8 cellular contexts compared by ENCODE assay signal in the genomic region with DNA sequence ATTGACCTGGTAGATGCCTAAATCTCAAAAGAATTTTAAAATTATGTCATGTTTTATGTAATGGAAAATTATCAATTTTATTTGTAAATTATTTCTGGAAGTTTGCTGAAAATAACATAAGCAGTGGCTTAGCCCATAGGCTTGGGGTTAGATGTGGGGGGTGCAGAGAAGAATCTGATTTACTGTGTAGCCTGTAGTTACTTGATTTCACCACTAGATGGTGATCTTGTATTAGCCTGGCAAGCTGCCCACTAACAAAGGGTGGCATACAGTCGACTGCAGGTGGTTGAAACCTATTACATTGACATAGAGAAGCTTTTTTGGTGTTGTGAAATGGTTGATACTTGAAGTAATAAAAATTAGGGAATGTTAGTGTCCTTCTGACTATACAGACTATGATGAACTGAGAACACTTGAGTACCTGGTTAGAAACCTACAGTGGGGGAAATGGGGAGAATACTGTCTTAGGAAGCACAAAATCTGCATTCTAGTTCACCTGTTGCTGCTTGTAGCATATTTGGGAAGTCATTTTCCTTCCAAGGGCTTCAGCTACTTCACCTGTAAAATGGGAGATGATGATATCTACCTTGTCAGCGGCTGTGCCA.
DNase-seq lines count a peak whose midpoint lies in the region; ATAC-seq, FAIRE-seq and TF ChIP-seq lines count a peak whose summit lies in the region.

No MANE protein-coding gene starts in this region.

- FAIRE-seq in endothelial cell of umbilical vein (lab: Jason Lieb, UNC) (peak; percentile 37), urothelium cell line (lab: Jason Lieb, UNC) (peak; percentile 88)

- H3K4me2 ChIP-seq in endothelial cell of umbilical vein (ENCODE audit: insufficient read depth, low read length): no peak overlapping the region

- no peaks in the 10 kb centered on the region for H3K9me1 ChIP-seq in endothelial cell of umbilical vein (replicated peaks; ENCODE audit: control insufficient read depth, extremely low read depth, insufficient read depth, low read length)

- H3K27me3 Mint-ChIP-seq in mesothelial cell of epicardium (ENCODE audit: low read depth): no peaks in the 10 kb centered on the region

- CTCF ChIA-PET in endothelial cell of umbilical vein (lab: Charles Lee): interaction anchor here (0.6 to 3.7 kb wide), 6 partner anchors 10 to 1547 kb away, joined by 3 to 54 read pairs (median 3); no protein-coding TSS in a partner anchor

- no TSS peak for BruUV-seq in endothelial cell of umbilical vein (replicated peaks; lab: Mats Ljungman, UMichigan)

- no peaks in the 10 kb centered on the region for H3K9me3 Mint-ChIP-seq in mesothelial cell of epicardium

- no peak overlapping the region for H3K9ac ChIP-seq in endothelial cell of umbilical vein (replicated peaks; ENCODE audit: extremely low read depth, insufficient read depth, low read length)

- TF ChIP-seq POLR2A in endothelial cell of umbilical vein (IDR thresholded peaks at IDR 0.05; ENCODE audit: low read depth, low read length): no peak

- no peak overlapping the region for H3K4me3 Mint-ChIP-seq in mesothelial cell of epicardium

- H3K27me3 ChIP-seq in endothelial cell of umbilical vein (ENCODE audit: control insufficient read depth in 2 of 2, insufficient read depth in 2 of 2, low read length in 2 of 2): no peaks in the 10 kb centered on the region

- no peak overlapping the region for H2AFZ ChIP-seq in endothelial cell of umbilical vein (ENCODE audit: low read depth, low read length)

- no peaks in the 10 kb centered on the region for H3K36me3 Mint-ChIP-seq in mesothelial cell of epicardium

- no peak overlapping the region for H3K4me3 ChIP-seq in endothelial cell of umbilical vein (replicated peaks in 1 of 3; ENCODE audit: insufficient read depth in 1 of 3, low read depth in 1 of 3, low read length in 3 of 3)

- H3K9me3 ChIP-seq in endothelial cell of umbilical vein (replicated peaks; ENCODE audit: control insufficient read depth, insufficient read depth, low read length): no peaks in the 10 kb centered on the region

- H3K27ac ChIP-seq in endothelial cell of umbilical vein (ENCODE audit: insufficient read depth, low read depth, low read length): no peak overlapping the region

- peaks cover 25% of the 10 kb centered on the region for H3K4me1 Mint-ChIP-seq in mesothelial cell of epicardium

- H3K27ac Mint-ChIP-seq in mesothelial cell of epicardium: no peak overlapping the region

- TF ChIP-seq CTCF in endothelial cell of umbilical vein (IDR thresholded peaks at IDR 0.05; ENCODE audit: extremely low read depth in 1 of 2, insufficient read depth in 1 of 2, low read depth in 1 of 2, low read length in 2 of 2) (peak; percentile 58 to 64), mesothelial cell of epicardium (IDR thresholded peaks at IDR 0.05; ENCODE audit: unreplicated experiment) (peak; percentile 99)

- H3K4me1 ChIP-seq in endothelial cell of umbilical vein (ENCODE audit: control insufficient read depth, extremely low read depth, insufficient read depth, low read length): no peaks in the 10 kb centered on the region

- no peaks in the 10 kb centered on the region for H4K20me1 ChIP-seq in endothelial cell of umbilical vein (replicated peaks; ENCODE audit: control insufficient read depth, extremely low read depth, insufficient read depth, low read length)

- dilution Hi-C loops in endothelial cell of umbilical vein (cut with MboI; ENCODE audit: extremely low pct_ligation_motif_present, low sequenced_read_pairs): no loop called here

- no peaks in the 10 kb centered on the region for H3K36me3 ChIP-seq in endothelial cell of umbilical vein (ENCODE audit: control insufficient read depth in 2 of 2, extremely low read depth in 1 of 2, insufficient read depth in 2 of 2, low read length in 2 of 2)

- POLR2A ChIA-PET in endothelial cell of umbilical vein (lab: Charles Lee): no interaction called here

- DNase-seq in COLO829 (ENCODE audit: low spot score) (peak; percentile 38), NCI-H187 (lab: John Stamatoyannopoulos, UW) (peak; percentile 27 to 35), SW480 (ENCODE audit: low spot score) (peak; percentile 77), endothelial cell of umbilical vein (ENCODE audit: low read depth, low spot score) (peak; percentile 56), mesothelial cell of epicardium (ENCODE audit: low spot score in 2 of 2, unreplicated experiment in 2 of 2) (peak in 1 of 2 experiments; percentile 48), urothelium cell line (ENCODE audit: low spot score) (peak; percentile 66)

- intact Hi-C loops in endothelial cell of umbilical vein (cut with micrococcal nuclease): loop anchor here (1.0 kb wide), 4 partner anchors 346 to 1546 kb away; no protein-coding TSS in a partner anchor

- H3K79me2 ChIP-seq in endothelial cell of umbilical vein (ENCODE audit: control insufficient read depth, insufficient read depth, low read length): no peaks in the 10 kb centered on the region

- ATAC-seq in GM18907 (IDR thresholded peaks at IDR 0.05; ENCODE audit: unreplicated experiment) (peak; percentile 96), HG03039 (IDR thresholded peaks at IDR 0.05; ENCODE audit: unreplicated experiment) (peak; percentile 92)

TF ChIP-seq in endothelial cell of umbilical vein, 7 proteins besides CTCF, POLR2A, EP300 and RAD21:
- TF ChIP-seq POLR2AphosphoS5 (IDR thresholded peaks at IDR 0.05; ENCODE audit: insufficient read depth, low read depth, low read length) (no peak), JUN (IDR thresholded peaks at IDR 0.05; ENCODE audit: borderline replicate concordance, insufficient read depth, insufficient read length, low read depth) (no peak), MYC (IDR thresholded peaks at IDR 0.05; ENCODE audit: low read depth, low read length) (no peak), GATA2 (IDR thresholded peaks at IDR 0.05; ENCODE audit: insufficient read depth, insufficient read length, low read depth, low read length) (no peak), FOS (IDR thresholded peaks at IDR 0.05; ENCODE audit: borderline replicate concordance, insufficient read depth, low read length) (no peak), EZH2 (IDR thresholded peaks at IDR 0.05; ENCODE audit: borderline replicate concordance, low read depth, low read length, severe bottlenecking) (no peak)
- TF ChIP-seq, protein P1, sequence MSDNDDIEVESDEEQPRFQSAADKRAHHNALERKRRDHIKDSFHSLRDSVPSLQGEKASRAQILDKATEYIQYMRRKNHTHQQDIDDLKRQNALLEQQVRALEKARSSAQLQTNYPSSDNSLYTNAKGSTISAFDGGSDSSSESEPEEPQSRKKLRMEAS (IDR thresholded peaks at IDR 0.05; ENCODE audit: insufficient read depth, insufficient read length): no peak
